ENCODE assay signal across 8 cellular contexts in the genomic region with DNA sequence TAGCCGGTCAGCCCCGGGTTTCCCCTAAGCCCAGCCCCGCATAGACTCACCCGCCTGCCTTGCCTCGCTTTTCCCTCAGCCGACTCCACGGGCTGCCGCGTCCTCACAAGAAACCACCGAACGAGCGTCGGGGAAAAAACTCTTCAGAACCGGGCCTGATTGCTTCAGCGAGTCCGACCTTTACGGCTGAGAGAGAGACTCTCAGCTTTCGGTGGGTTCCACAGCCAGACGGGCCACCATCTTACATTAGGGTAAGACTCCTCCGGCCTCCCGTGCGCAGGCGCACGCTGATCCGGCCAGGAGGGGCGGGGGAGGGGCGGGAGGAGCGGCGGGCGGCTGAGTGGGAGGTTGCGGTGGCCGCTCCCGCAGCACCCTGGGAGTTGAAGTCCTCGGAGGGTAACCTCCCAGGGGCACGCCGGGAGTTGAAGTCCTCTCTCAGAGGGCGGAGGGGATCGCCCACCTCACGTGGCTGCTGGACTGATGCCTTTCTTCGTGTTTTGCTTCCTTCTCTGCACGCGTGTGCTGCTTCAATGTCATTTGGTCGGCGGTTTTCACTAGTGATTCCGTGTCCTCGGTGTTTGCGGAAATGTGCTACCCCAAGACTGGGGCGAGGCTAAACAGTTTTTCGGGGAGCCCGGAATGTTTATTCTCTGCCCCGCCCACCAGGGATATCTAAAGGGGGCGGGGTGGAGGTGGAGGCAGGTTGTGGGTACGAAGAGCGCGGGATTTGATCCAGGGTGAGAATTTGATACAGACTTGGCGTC. TPM values are rescaled to one million over a fixed set of nuclear protein-coding genes. Genes with fewer than 3 reads are reported as not detected.
A peak's percentile ranks its signal among the peaks of the same experiment; 100 is the strongest.
DNase-seq lines count a peak whose midpoint lies in the region; ATAC-seq, FAIRE-seq and TF ChIP-seq lines count a peak whose summit lies in the region.

A gene with protein sequence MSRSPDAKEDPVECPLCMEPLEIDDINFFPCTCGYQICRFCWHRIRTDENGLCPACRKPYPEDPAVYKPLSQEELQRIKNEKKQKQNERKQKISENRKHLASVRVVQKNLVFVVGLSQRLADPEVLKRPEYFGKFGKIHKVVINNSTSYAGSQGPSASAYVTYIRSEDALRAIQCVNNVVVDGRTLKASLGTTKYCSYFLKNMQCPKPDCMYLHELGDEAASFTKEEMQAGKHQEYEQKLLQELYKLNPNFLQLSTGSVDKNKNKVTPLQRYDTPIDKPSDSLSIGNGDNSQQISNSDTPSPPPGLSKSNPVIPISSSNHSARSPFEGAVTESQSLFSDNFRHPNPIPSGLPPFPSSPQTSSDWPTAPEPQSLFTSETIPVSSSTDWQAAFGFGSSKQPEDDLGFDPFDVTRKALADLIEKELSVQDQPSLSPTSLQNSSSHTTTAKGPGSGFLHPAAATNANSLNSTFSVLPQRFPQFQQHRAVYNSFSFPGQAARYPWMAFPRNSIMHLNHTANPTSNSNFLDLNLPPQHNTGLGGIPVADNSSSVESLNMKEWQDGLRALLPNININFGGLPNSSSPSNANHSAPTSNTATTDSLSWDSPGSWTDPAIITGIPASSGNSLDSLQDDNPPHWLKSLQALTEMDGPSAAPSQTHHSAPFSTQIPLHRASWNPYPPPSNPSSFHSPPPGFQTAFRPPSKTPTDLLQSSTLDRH (minus strand): TSS at position 264 of the 764 bp plus-strand sequence. CDS start 71,771 bp downstream, outside the sequence.

- H3K4me3 Mint-ChIP-seq in T-helper 17 cell, result no peak within 1 kb of the TSS

- no peaks in the 10 kb centered on the region for H3K27me3 Mint-ChIP-seq in T-helper 17 cell

- intact Hi-C loops in psoas muscle (cut with DNase I), result loop anchor here (5.0 kb wide), 2 partner anchors 47 to 63 kb away; a partner anchor contains a TSS

- TF ChIP-seq CTCF in right atrium auricular region (IDR thresholded peaks at IDR 0.05), result no peak
- no peak for TF ChIP-seq CTCF in psoas muscle (IDR thresholded peaks at IDR 0.05)

- H3K27ac ChIP-seq in angular gyrus (ENCODE audit: low read depth, low read length) (peak within 1 kb of the TSS; percentile 95), right atrium auricular region (peak within 1 kb of the TSS; percentile 92 to 95), psoas muscle (peak within 1 kb of the TSS; percentile 94), urinary bladder (ENCODE audit: low read depth) (peak within 1 kb of the TSS; percentile 92)

- ATAC-seq in HG02970 (IDR thresholded peaks at IDR 0.05; ENCODE audit: low FRiP score, unreplicated experiment), result peak; percentile 95
- ATAC-seq in T-helper 17 cell, result peak; percentile 97
- peak; percentile 97 to 99 (median 98) for ATAC-seq in psoas muscle

- peak within 1 kb of the TSS; percentile 78 to 86 for H3K4me3 ChIP-seq in right atrium auricular region
- peak within 1 kb of the TSS; percentile 94 for H3K4me3 ChIP-seq in psoas muscle
- H3K4me3 ChIP-seq in urinary bladder (ENCODE audit: low read depth, low read length), result peak within 1 kb of the TSS; percentile 67

- no peak within 1 kb of the TSS for H3K27ac Mint-ChIP-seq in T-helper 17 cell

- H3K4me1 ChIP-seq in right atrium auricular region (peaks cover 0 to 25% of the 10 kb centered on the region in 2 donors), psoas muscle (peaks cover 22% of the 10 kb centered on the region), urinary bladder (ENCODE audit: insufficient read depth) (no peaks in the 10 kb centered on the region)

- DNase-seq in GM18507 (ENCODE audit: extremely low spot score, insufficient read length, low read depth) (peak; percentile 91), NCI-H187 (lab: John Stamatoyannopoulos, UW) (peak; percentile 90 to 96), T-helper 17 cell (peak; percentile 86 to 98 (median 96)), right atrium auricular region (ENCODE audit: low spot score) (peak; percentile 95), psoas muscle (peak; percentile 97 to 98)

- H3K36me3 ChIP-seq in right atrium auricular region (no peaks in the 10 kb centered on the region), psoas muscle (ENCODE audit: insufficient read depth in 1 of 2, low read depth in 1 of 2) (no peaks in the 10 kb centered on the region), urinary bladder (ENCODE audit: insufficient read depth) (no peaks in the 10 kb centered on the region)

- 0% methylated on average over 52 to 56 of the region's 56 CpGs for WGBS in psoas muscle, 3 donors
- under 1% methylated on average over 56 of the region's 56 CpGs for WGBS in urinary bladder

- H3K9me3 ChIP-seq in T-helper 17 cell (ENCODE audit: control insufficient read depth, low read length, poor library complexity, severe bottlenecking), result no peaks in the 10 kb centered on the region
- no peaks in the 10 kb centered on the region for H3K9me3 ChIP-seq in right atrium auricular region
- no peaks in the 10 kb centered on the region for H3K9me3 ChIP-seq in psoas muscle

- FAIRE-seq in GM18507 (lab: Jason Lieb, UNC), result peak; percentile 75

- H3K27me3 ChIP-seq in right atrium auricular region (no peaks in the 10 kb centered on the region), psoas muscle (ENCODE audit: insufficient read depth in 3 of 3, low read length in 2 of 3) (no peaks in the 10 kb centered on the region)

- H3K4me1 Mint-ChIP-seq in T-helper 17 cell, result peaks cover 3% of the 10 kb centered on the region

- H3K36me3 Mint-ChIP-seq in T-helper 17 cell (ENCODE audit: low read depth), result no peaks in the 10 kb centered on the region

RNA-seq across cellular contexts. Expression of the gene that starts here (rescaled TPM):
- total RNA-seq in T-helper 17 cell, result 10 to 100 TPM; 34.0 to 34.5 TPM
- total RNA-seq in right atrium auricular region, result 10 to 100 TPM; 23.3 to 25.3 TPM
- 10 to 100 TPM; 27.6 to 43.7 (median 33.5) TPM for total RNA-seq in psoas muscle
- polyA plus RNA-seq in psoas muscle, result 10 to 100 TPM in 2 of 3 donors, 1 to 10 TPM in 1; 8.3 to 21.6 (median 10.3) TPM
- total RNA-seq in urinary bladder, result 36.1 TPM
- 11.7 TPM for polyA plus RNA-seq in urinary bladder

Comparison
In these comparisons a context has a peak if more than half of its experiments do, and no peak if none do; other contexts are left out.
1. Peak in every context shown above with its lines: DNase-seq, ATAC-seq, H3K4me3 ChIP-seq and H3K27ac ChIP-seq.